In genomic region chr19:36849701-36850645, GRCh38 we compare ENCODE assay signal across 8 cellular contexts. TPM values are rescaled to one million over a fixed set of nuclear protein-coding genes. Genes with fewer than 3 reads are reported as not detected.
A peak's percentile ranks its signal among the peaks of the same experiment; 100 is the strongest.
DNase-seq lines count a peak whose midpoint lies in the region; ATAC-seq and TF ChIP-seq lines count a peak whose summit lies in the region.

No MANE protein-coding gene starts in this region.

- no peaks in the 10 kb centered on the region for H3K27me3 Mint-ChIP-seq in natural killer cell treated with Interleukin-12 subunit alpha and Interleukin-12 subunit beta and Interleukin-15 and Interleukin-18, amount 100 ng/mL, for 72 hours

- H3K36me3 Mint-ChIP-seq in natural killer cell treated with Interleukin-12 subunit alpha and Interleukin-12 subunit beta and Interleukin-15 and Interleukin-18, amount 100 ng/mL, for 72 hours = peaks cover 22% of the 10 kb centered on the region

- H3K9me3 ChIP-seq in KOPT-K1 (ENCODE audit: insufficient read depth, low read length, poor library complexity, severe bottlenecking) = peaks cover 4% of the 10 kb centered on the region

- peaks cover 31% of the 10 kb centered on the region for H3K36me3 ChIP-seq in KOPT-K1 (ENCODE audit: insufficient read depth, low read length)

- H3K4me3 Mint-ChIP-seq in natural killer cell treated with Interleukin-12 subunit alpha and Interleukin-12 subunit beta and Interleukin-15 and Interleukin-18, amount 100 ng/mL, for 72 hours = no peak overlapping the region

- peaks cover 4 to 6% of the 10 kb centered on the region in 2 donors for H3K4me1 Mint-ChIP-seq in natural killer cell treated with Interleukin-12 subunit alpha and Interleukin-12 subunit beta and Interleukin-15 and Interleukin-18, amount 100 ng/mL, for 72 hours (ENCODE audit: low read depth in 2 of 2)

- TF ChIP-seq CTCF in fibroblast of the aortic adventitia (IDR thresholded peaks at IDR 0.05; ENCODE audit: insufficient read depth, low read length) = no peak

- peak; percentile 84 for ATAC-seq in GM21619 (IDR thresholded peaks at IDR 0.05; ENCODE audit: unreplicated experiment)
- ATAC-seq in natural killer cell treated with Interleukin-12 subunit alpha and Interleukin-12 subunit beta and Interleukin-15 and Interleukin-18, amount 100 ng/mL, for 72 hours = peak; percentile 96 to 97

- H3K27ac ChIP-seq in KOPT-K1 (ENCODE audit: low read depth, low read length, poor library complexity, severe bottlenecking) = peak overlapping the region; percentile 63

- peak overlapping the region; percentile 100 for H3K4me3 ChIP-seq in fibroblast of the aortic adventitia (ENCODE audit: low read depth, low read length)

- no peak overlapping the region for H3K27ac Mint-ChIP-seq in natural killer cell treated with Interleukin-12 subunit alpha and Interleukin-12 subunit beta and Interleukin-15 and Interleukin-18, amount 100 ng/mL, for 72 hours

- H3K9me3 Mint-ChIP-seq in natural killer cell treated with Interleukin-12 subunit alpha and Interleukin-12 subunit beta and Interleukin-15 and Interleukin-18, amount 100 ng/mL, for 72 hours = peaks cover 4% of the 10 kb centered on the region

- DNase-seq in DMS79 (lab: John Stamatoyannopoulos, UW) = peak; percentile 86
- peak; percentile 89 for DNase-seq in RPMI8226
- DNase-seq in activated T-helper 9 cell treated with anti-CD3 and anti-CD28 coated beads, Interleukin-2, amount 50 U/mL, for 16 hours (ENCODE audit: low read depth) = peak; percentile 84
- DNase-seq in fibroblast of the aortic adventitia (ENCODE audit: low read depth) = peak; percentile 90
- DNase-seq in natural killer cell treated with Interleukin-12 subunit alpha and Interleukin-12 subunit beta and Interleukin-15 and Interleukin-18, amount 100 ng/mL, for 72 hours (ENCODE audit: low spot score) = peak; percentile 93
- DNase-seq in stimulated activated naive CD4-positive, alpha-beta T cell (lab: John Stamatoyannopoulos, UW) = peak; percentile 74 to 93 (median 84)

RNA-seq across cellular contexts. Expression of gene ZNF345, which starts 0.7 kb away (rescaled TPM):
- total RNA-seq in fibroblast of the aortic adventitia (ENCODE audit: low replicate concordance) = 5.5 and 9.6 TPM in 2 replicates
- 1 to 10 TPM; 3.0 to 6.1 TPM for total RNA-seq in natural killer cell treated with Interleukin-12 subunit alpha and Interleukin-12 subunit beta and Interleukin-15 and Interleukin-18, amount 100 ng/mL, for 72 hours

RNA-seq across cellular contexts. Expression of gene ZNF790, which starts 11.8 kb away (rescaled TPM):
- 7.4 and 13.2 TPM in 2 replicates for total RNA-seq in fibroblast of the aortic adventitia (ENCODE audit: low replicate concordance)
- 1 to 10 TPM; 4.0 to 9.3 TPM for total RNA-seq in natural killer cell treated with Interleukin-12 subunit alpha and Interleukin-12 subunit beta and Interleukin-15 and Interleukin-18, amount 100 ng/mL, for 72 hours

Comparison
In these comparisons a context has a peak if more than half of its experiments do, and no peak if none do; other contexts are left out.
1. Peak in every context shown above with its lines: DNase-seq, ATAC-seq, H3K4me3 ChIP-seq and H3K27ac ChIP-seq.